Comparison of ENCODE assay signal across 17 cellular contexts in the genomic region with DNA sequence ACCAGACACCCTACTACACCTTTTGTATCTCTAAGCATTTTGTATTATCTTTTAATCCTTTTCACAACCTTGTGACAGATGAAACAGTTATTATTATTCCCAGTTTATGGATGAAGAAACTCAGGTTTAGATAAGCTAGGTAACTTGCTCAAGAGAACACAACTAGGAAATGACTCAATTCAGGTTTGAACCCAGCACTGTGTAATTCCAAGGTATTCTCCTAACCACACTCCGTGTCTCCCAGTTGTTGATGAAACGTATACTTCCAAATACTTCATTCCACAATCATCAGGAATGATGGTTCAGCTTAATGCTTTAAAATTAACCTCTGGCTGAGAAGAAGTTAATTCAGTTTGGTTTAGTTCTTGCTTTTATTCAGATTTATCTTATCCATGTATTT. TPM values are rescaled to one million over a fixed set of nuclear protein-coding genes. Genes with fewer than 3 reads are reported as not detected.
DNase-seq lines count a peak whose midpoint lies in the region; FAIRE-seq and TF ChIP-seq lines count a peak whose summit lies in the region.
"Had no signal": no experiment of that assay in that cellular context is flagged by ENCODE, and none has a peak within 500 bp of the region (broad histone marks: within the 10 kb centered on the region; RNA-seq: fewer than 3 reads in every experiment).

No MANE protein-coding gene starts in this region.

- TF ChIP-seq POLR2A in GM12892 (IDR thresholded peaks at IDR 0.05; ENCODE audit: low read depth, low read length), result no peak

- TF ChIP-seq CTCF in OCI-LY7 (conservative IDR thresholded peaks at IDR 0.05; ENCODE audit: low read length) (no peak), epithelial cell of esophagus (IDR thresholded peaks at IDR 0.05; ENCODE audit: insufficient read depth, low read depth, low read length, missing control alignments) (no peak), MM.1S (IDR thresholded peaks at IDR 0.05; ENCODE audit: low read length) (no peak)

- BruUV-seq in OCI-LY7 (replicated peaks; lab: Mats Ljungman, UMichigan), result no TSS peak

- peak overlapping the region; percentile 65 to 89 (median 79); a peak in 21 of 22 replicates for H3K4me2 ChIP-seq in BLaER1 treated with 17β-estradiol and CSF1 and Interleukin-3, amounts not matched to agents 10 nM and 100 nM
- peak overlapping the region; percentile 74 for H3K4me2 ChIP-seq in OCI-LY7 (ENCODE audit: low read length)
- H3K4me2 ChIP-seq in MM.1S (ENCODE audit: low read depth, low read length), result no peak overlapping the region
- H3K4me2 ChIP-seq: A549, SK-N-SH had no signal

- CTCF ChIA-PET in OCI-LY7 (lab: Charles Lee; ENCODE audit: unreplicated experiment), result no interaction called here

- DNase-seq in GM12892 (ENCODE audit: insufficient read length) (no peak), OCI-LY7 (ENCODE audit: low spot score) (no peak), epithelial cell of esophagus (ENCODE audit: low read depth) (peak; percentile 8), NCI-H1436 (lab: John Stamatoyannopoulos, UW) (no peak), NCI-H2081 (lab: John Stamatoyannopoulos, UW) (no peak), MM.1S (no peak)
- DNase-seq: AML-193, NCI-H1092 treated with DMSO at 0.1 percent for 48 hours, NCI-H146, NCI-H2029, SK-N-SH, T-helper 2 cell had no signal

- peaks cover 20 to 36% (median 25%) of the 10 kb centered on the region in 11 experiments for H3K9me3 ChIP-seq in BLaER1 treated with 17β-estradiol and CSF1 and Interleukin-3, amounts not matched to agents 10 nM and 100 nM (replicated peaks in 1 of 11)
- H3K9me3 ChIP-seq in OCI-LY7 (ENCODE audit: low read length) (peaks cover 23% of the 10 kb centered on the region; the same call in 1 of the 2 replicates), MM.1S (replicated peaks; ENCODE audit: insufficient read depth, low read length) (no peaks in the 10 kb centered on the region)
- H3K9me3 ChIP-seq: A549, SK-N-SH had no signal

- H3K79me2 ChIP-seq in OCI-LY7 (ENCODE audit: insufficient read depth, low read depth, low read length) (no peaks in the 10 kb centered on the region), MM.1S (ENCODE audit: low read length) (no peaks in the 10 kb centered on the region)

- 0 out of 22 replicates have a peak, but pooled peaks cover 0 to 3% (median 0%) of the 10 kb centered on the region in 11 experiments for H3K36me3 ChIP-seq in BLaER1 treated with 17β-estradiol and CSF1 and Interleukin-3, amounts not matched to agents 10 nM and 100 nM
- H3K36me3 ChIP-seq in OCI-LY7 (ENCODE audit: insufficient read depth, low read length) (peaks cover 13% of the 10 kb centered on the region), MM.1S (replicated peaks; ENCODE audit: insufficient read depth, low read length) (no peaks in the 10 kb centered on the region)

- peak overlapping the region in 1 of 10 experiments; percentile 21; a peak in 1 of 20 replicates for H3K4me3 ChIP-seq in BLaER1 treated with 17β-estradiol and CSF1 and Interleukin-3, amounts not matched to agents 10 nM and 100 nM
- no peak overlapping the region for H3K4me3 ChIP-seq in OCI-LY7 (ENCODE audit: low read depth, low read length, poor library complexity, severe bottlenecking)
- H3K4me3 ChIP-seq in epithelial cell of esophagus (ENCODE audit: low read length), result no peak overlapping the region
- no peak overlapping the region for H3K4me3 ChIP-seq in MM.1S (ENCODE audit: low read length)
- H3K4me3 ChIP-seq: A549 had no signal

- H3K9me2 ChIP-seq in OCI-LY7 (ENCODE audit: insufficient read depth, low read length) (no peaks in the 10 kb centered on the region), MM.1S (replicated peaks; ENCODE audit: insufficient read depth, low read length) (no peaks in the 10 kb centered on the region)
- H3K9me2 ChIP-seq: SK-N-SH had no signal

- peaks cover 31% of the 10 kb centered on the region for H3F3A ChIP-seq in MM.1S (ENCODE audit: insufficient read depth, low read length)

- POLR2A ChIA-PET in OCI-LY7 (lab: Charles Lee), result interaction anchor here (0.8 to 2.4 kb wide), 5 partner anchors 9 to 83 kb away, joined by 3 to 8 read pairs (median 6); no protein-coding TSS in a partner anchor

- H3K27ac ChIP-seq in BLaER1 treated with 17β-estradiol and CSF1 and Interleukin-3, amounts not matched to agents 10 nM and 100 nM, result peak overlapping the region; percentile 78 to 99 (median 95); a peak in 21 of 22 replicates
- H3K27ac ChIP-seq in OCI-LY7 (ENCODE audit: low read depth, low read length, poor library complexity, severe bottlenecking) (peak overlapping the region; percentile 98), MM.1S (ENCODE audit: low read length) (no peak overlapping the region)
- H3K27ac ChIP-seq: A549 had no signal

- H3K27me3 ChIP-seq in BLaER1 treated with 17β-estradiol and CSF1 and Interleukin-3, amounts not matched to agents 10 nM and 100 nM, result no peaks in the 10 kb centered on the region
- no peaks in the 10 kb centered on the region for H3K27me3 ChIP-seq in MM.1S (replicated peaks; ENCODE audit: insufficient read depth, low read length)

- H3K4me1 ChIP-seq in BLaER1 treated with 17β-estradiol and CSF1 and Interleukin-3, amounts not matched to agents 10 nM and 100 nM, result peaks cover 62 to 96% (median 94%) of the 10 kb centered on the region in 10 experiments
- H3K4me1 ChIP-seq in OCI-LY7 (ENCODE audit: insufficient read depth, low read length, poor library complexity, severe bottlenecking) (peaks cover 69% of the 10 kb centered on the region), MM.1S (ENCODE audit: low read length) (peaks cover 32% of the 10 kb centered on the region)
- H3K4me1 ChIP-seq: A549 had no signal

- peak overlapping the region; percentile 78; the same call in 1 of the 2 replicates for H2AFZ ChIP-seq in OCI-LY7 (ENCODE audit: low read length)
- H2AFZ ChIP-seq in MM.1S (ENCODE audit: low read length), result no peak overlapping the region

- H3K9ac ChIP-seq in BLaER1 treated with 17β-estradiol and CSF1 and Interleukin-3, amounts not matched to agents 10 nM and 100 nM, result peak overlapping the region in 9 of 11 experiments; percentile 76 to 84 (median 81); a peak in 16 of 22 replicates
- H3K9ac ChIP-seq in MM.1S (ENCODE audit: low read length), result no peak overlapping the region
- H3K9ac ChIP-seq: SK-N-SH had no signal

- no peaks in the 10 kb centered on the region for H4K20me1 ChIP-seq in BLaER1 treated with 17β-estradiol and CSF1 and Interleukin-3, amounts not matched to agents 10 nM and 100 nM
- no peaks in the 10 kb centered on the region for H4K20me1 ChIP-seq in OCI-LY7 (ENCODE audit: insufficient read depth, low read length)
- H4K20me1 ChIP-seq in MM.1S (ENCODE audit: insufficient read depth, low read length), result no peaks in the 10 kb centered on the region

- intact Hi-C loops in OCI-LY7 (cut with micrococcal nuclease; ENCODE audit: unreplicated experiment), result loop anchor here (2.0 to 5.0 kb wide), 5 partner anchors 53 to 379 kb away; a partner anchor contains a TSS

- FAIRE-seq in GM12892 (lab: Jason Lieb, UNC), result peak; percentile 40
- FAIRE-seq: A549, G401.6, H54, RCC 7860 had no signal

RNA-seq across cellular contexts. Expression of a gene that starts 51.7 kb away (rescaled TPM):
- polyA plus RNA-seq in GM12892 (2012; ENCODE audit: missing spikeins), result 86.3 TPM
- total RNA-seq in OCI-LY7 (2014; rRNA removed; shearing (Covaris generic)), result 15.2 and 20.9 TPM in 2 replicates
- total RNA-seq in OCI-LY7 (2022), result 56.1 and 64.7 TPM in 2 replicates

RNA-seq across cellular contexts. Expression of a gene that starts 51.7 kb away (rescaled TPM):
- 12.1 TPM for polyA plus RNA-seq in GM12892 (2012; ENCODE audit: missing spikeins)
- 26.3 and 31.5 TPM in 2 replicates for total RNA-seq in OCI-LY7 (2014; rRNA removed; shearing (Covaris generic))
- 22.2 and 26.6 TPM in 2 replicates for total RNA-seq in OCI-LY7 (2022)
